1 cellular context compared by ENCODE assay signal in the genomic region with DNA sequence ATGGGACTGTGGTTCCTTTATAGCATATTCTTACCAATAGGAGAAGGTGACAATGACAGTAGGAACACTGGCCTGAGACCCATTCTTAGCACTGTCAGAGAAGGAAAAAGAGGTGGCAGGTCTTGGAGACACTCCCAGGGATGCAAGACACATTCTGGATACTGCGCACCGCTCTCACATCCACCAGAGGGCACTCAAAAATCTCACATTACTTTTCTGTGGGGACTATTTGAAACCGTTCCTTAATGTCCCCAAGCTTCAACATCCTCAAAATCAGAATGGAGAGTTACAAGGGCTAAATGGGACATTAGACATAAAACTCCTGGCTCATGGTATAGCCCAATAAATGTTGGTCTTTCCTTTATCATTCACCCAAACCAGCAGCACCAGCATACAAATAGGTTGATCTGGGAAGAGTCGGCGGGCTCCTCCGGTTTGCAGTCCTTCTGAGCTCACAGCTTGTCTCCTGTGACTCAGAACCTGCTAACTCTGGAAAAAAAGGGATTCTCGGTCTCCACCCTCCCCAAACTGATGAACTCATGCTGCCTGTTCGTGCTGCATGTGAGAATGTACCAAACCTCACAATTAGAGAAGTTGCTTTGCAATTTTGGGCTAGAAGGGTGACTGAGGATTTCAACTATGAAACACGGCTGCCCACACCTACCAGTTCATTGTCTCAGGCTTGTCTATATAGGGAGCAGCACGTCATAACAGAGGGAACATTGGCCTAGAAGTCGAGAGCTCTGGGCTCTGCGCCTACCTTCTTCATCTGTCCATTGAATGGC.
TF ChIP-seq lines count a peak whose summit lies in the region.

No MANE protein-coding gene starts in this region.

TF ChIP-seq in endothelial cell of umbilical vein, 7 proteins besides CTCF, POLR2A, EP300 and RAD21:
- TF ChIP-seq EZH2 (IDR thresholded peaks at IDR 0.05; ENCODE audit: borderline replicate concordance, low read depth, low read length, severe bottlenecking) (no peak), JUN (IDR thresholded peaks at IDR 0.05; ENCODE audit: borderline replicate concordance, insufficient read depth, insufficient read length, low read depth) (no peak), MYC (IDR thresholded peaks at IDR 0.05; ENCODE audit: low read depth, low read length) (no peak), POLR2AphosphoS5 (IDR thresholded peaks at IDR 0.05; ENCODE audit: insufficient read depth, low read depth, low read length) (no peak), FOS (IDR thresholded peaks at IDR 0.05; ENCODE audit: borderline replicate concordance, insufficient read depth, low read length) (no peak), GATA2 (IDR thresholded peaks at IDR 0.05; ENCODE audit: insufficient read depth, insufficient read length, low read depth, low read length) (no peak)
- TF ChIP-seq, protein P1, sequence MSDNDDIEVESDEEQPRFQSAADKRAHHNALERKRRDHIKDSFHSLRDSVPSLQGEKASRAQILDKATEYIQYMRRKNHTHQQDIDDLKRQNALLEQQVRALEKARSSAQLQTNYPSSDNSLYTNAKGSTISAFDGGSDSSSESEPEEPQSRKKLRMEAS (IDR thresholded peaks at IDR 0.05; ENCODE audit: insufficient read depth, insufficient read length), result no peak
